In genomic region chr2:232874677-232875223, GRCh38 we compare ENCODE assay signal across 15 cellular contexts. TPM values are rescaled to one million over a fixed set of nuclear protein-coding genes. Genes with fewer than 3 reads are reported as not detected.
DNase-seq lines count a peak whose midpoint lies in the region; ATAC-seq and TF ChIP-seq lines count a peak whose summit lies in the region.
"Had no signal": no experiment of that assay in that cellular context is flagged by ENCODE, and none has a peak within 500 bp of the region (broad histone marks: within the 10 kb centered on the region; RNA-seq: fewer than 3 reads in every experiment).

No MANE protein-coding gene starts in this region.

- peak overlapping the region; percentile 52 for H3K27ac ChIP-seq in hepatocyte
- H3K27ac ChIP-seq: suprapubic skin had no signal

- H3K4me3 Mint-ChIP-seq in T-helper 1 cell treated with Interleukin-12 subunit alpha and Interleukin-12 subunit beta and Interleukin-4 antibody, amounts not matched to agents 30 μg/mL and 1 μg/mL, for 36 hours: peak overlapping the region; percentile 59
- peak overlapping the region; percentile 61 for H3K4me3 Mint-ChIP-seq in activated B cell treated with CpG ODN at 0.5 μM for 24 hours

- CTCF ChIA-PET in activated B cell treated with CpG ODN at 0.5 μM for 24 hours (lab: Charles Lee): no interaction called here

- no peaks in the 10 kb centered on the region for H3K36me3 Mint-ChIP-seq in T-helper 1 cell treated with Interleukin-12 subunit alpha and Interleukin-12 subunit beta and Interleukin-4 antibody, amounts not matched to agents 30 μg/mL and 1 μg/mL, for 36 hours (ENCODE audit: low read depth)
- H3K36me3 Mint-ChIP-seq in activated B cell treated with CpG ODN at 0.5 μM for 24 hours (ENCODE audit: low read depth): no peaks in the 10 kb centered on the region

- 95% methylated on average over 16 of the region's 16 CpGs for WGBS in hepatocyte (ENCODE audit: low lambda C conversion rate, missing lambda C conversion rate)

- H3K27me3 Mint-ChIP-seq in T-helper 1 cell treated with Interleukin-12 subunit alpha and Interleukin-12 subunit beta and Interleukin-4 antibody, amounts not matched to agents 30 μg/mL and 1 μg/mL, for 36 hours (ENCODE audit: low read depth): peaks cover 19% of the 10 kb centered on the region
- H3K27me3 Mint-ChIP-seq in activated B cell treated with CpG ODN at 0.5 μM for 24 hours: peaks cover 14% of the 10 kb centered on the region

- H3K4me2 ChIP-seq in hepatocyte: no peak overlapping the region

- H2AFZ ChIP-seq in hepatocyte: no peak overlapping the region

- intact Hi-C loops in activated B cell treated with CpG ODN at 0.5 μM for 24 hours (cut with micrococcal nuclease): no loop called here
- intact Hi-C loops in sciatic nerve (cut with DNase I): no loop called here

- no peaks in the 10 kb centered on the region for H3K4me1 Mint-ChIP-seq in T-helper 1 cell treated with Interleukin-12 subunit alpha and Interleukin-12 subunit beta and Interleukin-4 antibody, amounts not matched to agents 30 μg/mL and 1 μg/mL, for 36 hours (ENCODE audit: low read depth)
- H3K4me1 Mint-ChIP-seq in activated B cell treated with CpG ODN at 0.5 μM for 24 hours: peaks cover 12% of the 10 kb centered on the region

- DNase-seq in T-helper 1 cell: no peak
- DNase-seq in activated B cell treated with CpG ODN at 0.5 μM for 24 hours: no peak
- no peak for DNase-seq in hepatocyte (ENCODE audit: low spot score)
- peak; percentile 51 for DNase-seq in sciatic nerve (ENCODE audit: low spot score)
- DNase-seq in NK-92 (lab: John Stamatoyannopoulos, UW; ENCODE audit: unreplicated experiment): no peak
- DNase-seq in activated CD8-positive, alpha-beta memory T cell treated with anti-CD3 and anti-CD28 coated beads, Interleukin-2, amount 50 U/mL, for 4 hours: no peak
- no peak for DNase-seq in NCI-H2227 (lab: John Stamatoyannopoulos, UW; ENCODE audit: unreplicated experiment)
- DNase-seq: activated CD8-positive, alpha-beta memory T cell treated with anti-CD3 and anti-CD28 coated beads for 24 hours; amniotic stem cell; COR-L47; foreskin melanocyte; NCI-H2107; SW 1271 had no signal

- H3K27ac Mint-ChIP-seq in T-helper 1 cell treated with Interleukin-12 subunit alpha and Interleukin-12 subunit beta and Interleukin-4 antibody, amounts not matched to agents 30 μg/mL and 1 μg/mL, for 36 hours: no peak overlapping the region
- H3K27ac Mint-ChIP-seq in activated B cell treated with CpG ODN at 0.5 μM for 24 hours: no peak overlapping the region

- no peaks in the 10 kb centered on the region for H3K9me3 ChIP-seq in hepatocyte (ENCODE audit: low read depth)
- H3K9me3 ChIP-seq: suprapubic skin had no signal

- H3K9me2 ChIP-seq in hepatocyte (replicated peaks; ENCODE audit: insufficient read depth): no peaks in the 10 kb centered on the region

- TF ChIP-seq CTCF in activated B cell treated with CpG ODN at 0.5 μM for 24 hours (IDR thresholded peaks at IDR 0.05) (no peak), hepatocyte (IDR thresholded peaks at IDR 0.05; ENCODE audit: poor library complexity) (no peak)

- ATAC-seq in activated B cell treated with CpG ODN at 0.5 μM for 24 hours (ENCODE audit: low read depth) (no peak), sciatic nerve (no peak)

- no peak overlapping the region for H3K4me3 ChIP-seq in hepatocyte

- H3K9me3 Mint-ChIP-seq in T-helper 1 cell treated with Interleukin-12 subunit alpha and Interleukin-12 subunit beta and Interleukin-4 antibody, amounts not matched to agents 30 μg/mL and 1 μg/mL, for 36 hours: no peaks in the 10 kb centered on the region
- H3K9me3 Mint-ChIP-seq in activated B cell treated with CpG ODN at 0.5 μM for 24 hours: no peaks in the 10 kb centered on the region

- POLR2A ChIA-PET in activated B cell treated with CpG ODN at 0.5 μM for 24 hours (lab: Charles Lee): no interaction called here

- no peaks in the 10 kb centered on the region for H4K20me1 ChIP-seq in hepatocyte (ENCODE audit: insufficient read depth, poor library complexity, severe bottlenecking)

- peaks cover 8% of the 10 kb centered on the region for H3K4me1 ChIP-seq in hepatocyte (ENCODE audit: insufficient read depth)

- H3K36me3 ChIP-seq in hepatocyte (replicated peaks; ENCODE audit: insufficient read depth, low read depth): no peaks in the 10 kb centered on the region
- H3K36me3 ChIP-seq: suprapubic skin had no signal

- H3K79me2 ChIP-seq in hepatocyte: no peaks in the 10 kb centered on the region

- H3K27me3 ChIP-seq in hepatocyte: no peaks in the 10 kb centered on the region

RNA-seq across cellular contexts. Expression of gene SNORC, which starts 4.7 kb away (rescaled TPM):
- total RNA-seq in activated B cell treated with CpG ODN at 0.5 μM for 24 hours (0.88 and 2.1 TPM in 2 replicates), hepatocyte (1.4 and 2.2 TPM in 2 replicates), sciatic nerve (12.0 TPM)
- 5.9 and 7.5 TPM in 2 replicates for polyA plus RNA-seq in hepatocyte
